Comparison of ENCODE assay signal across 1 cellular context in genomic region chrX:11758400-11759171, GRCh38.
TF ChIP-seq lines count a peak whose summit lies in the region.

No MANE protein-coding gene starts in this region.

TF ChIP-seq in HEK293, 187 proteins besides CTCF, POLR2A, EP300 and RAD21 (continued from another document and continues in another):
- TF ChIP-seq ZEB2 (tag by site-specific recombination; IDR thresholded peaks at IDR 0.05) (peak; percentile 61), ZNF223 (tag by site-specific recombination; IDR thresholded peaks at IDR 0.05) (no peak), ZNF16 (tag by site-specific recombination; IDR thresholded peaks at IDR 0.05; ENCODE audit: low read depth) (no peak), ZFP37 (tag by site-specific recombination; IDR thresholded peaks at IDR 0.05) (no peak), ZNF416 (tag by site-specific recombination; IDR thresholded peaks at IDR 0.05) (no peak), SALL2 (tag by site-specific recombination; IDR thresholded peaks at IDR 0.05; ENCODE audit: borderline replicate concordance) (no peak), PRDM10 (tag by site-specific recombination; IDR thresholded peaks at IDR 0.05) (no peak), ZNF138 (tag by site-specific recombination; IDR thresholded peaks at IDR 0.05; ENCODE audit: borderline replicate concordance) (no peak), ZFP41 (tag by site-specific recombination; IDR thresholded peaks at IDR 0.05; ENCODE audit: borderline replicate concordance) (no peak), ZNF335 (tag by site-specific recombination; conservative IDR thresholded peaks at IDR 0.05) (peak; percentile 66), HOXA7 (CRISPR knock-in tag; IDR thresholded peaks at IDR 0.05; ENCODE audit: borderline replicate concordance) (no peak), GLI2 (tag by site-specific recombination; IDR thresholded peaks at IDR 0.05; ENCODE audit: borderline replicate concordance, low read depth) (no peak), ZNF830 (tag by site-specific recombination; IDR thresholded peaks at IDR 0.05; ENCODE audit: low read depth) (no peak), SETDB1 (IDR thresholded peaks at IDR 0.05; ENCODE audit: insufficient read length, low read length) (no peak), ZNF266 (tag by site-specific recombination; IDR thresholded peaks at IDR 0.05; ENCODE audit: low read depth) (no peak), BCL11A (tag by site-specific recombination; IDR thresholded peaks at IDR 0.05; ENCODE audit: low read depth) (no peak), KLF9 (tag by site-specific recombination; IDR thresholded peaks at IDR 0.05; ENCODE audit: low read depth) (no peak), ZNF214 (tag by site-specific recombination; IDR thresholded peaks at IDR 0.05; ENCODE audit: borderline replicate concordance) (no peak), ZNF121 (tag by site-specific recombination; IDR thresholded peaks at IDR 0.05) (no peak), SP3 (tag by site-specific recombination; IDR thresholded peaks at IDR 0.05) (0 out of 2 replicates have a peak, but pooled peaks have one; percentile 16), ZNF394 (tag by site-specific recombination; IDR thresholded peaks at IDR 0.05; ENCODE audit: borderline replicate concordance) (no peak), ZBTB8A (tag by site-specific recombination; IDR thresholded peaks at IDR 0.05) (0 out of 2 replicates have a peak, but pooled peaks have one; percentile 18), ZNF302 (tag by site-specific recombination; IDR thresholded peaks at IDR 0.05; ENCODE audit: low read depth) (no peak), INSM2 (tag by site-specific recombination; IDR thresholded peaks at IDR 0.05) (no peak), OSR2 (tag by site-specific recombination; IDR thresholded peaks at IDR 0.05) (peak; percentile 62), ZNF423 (tag by site-specific recombination; IDR thresholded peaks at IDR 0.05) (no peak), SCRT2 (tag by site-specific recombination; IDR thresholded peaks at IDR 0.05) (no peak), ZNF626 (tag by site-specific recombination; IDR thresholded peaks at IDR 0.05) (no peak), ZNF747 (tag by site-specific recombination; IDR thresholded peaks at IDR 0.05) (no peak), ZNF624 (tag by site-specific recombination; IDR thresholded peaks at IDR 0.05) (no peak), ZNF645 (tag by site-specific recombination; IDR thresholded peaks at IDR 0.05) (no peak), ZNF391 (tag by site-specific recombination; IDR thresholded peaks at IDR 0.05; ENCODE audit: borderline replicate concordance, low read depth) (no peak), ZNF239 (tag by site-specific recombination; IDR thresholded peaks at IDR 0.05) (no peak), ZNF558 (tag by site-specific recombination; IDR thresholded peaks at IDR 0.05) (no peak), ZNF701 (tag by site-specific recombination; IDR thresholded peaks at IDR 0.05) (no peak), ZNF664 (tag by site-specific recombination; IDR thresholded peaks at IDR 0.05) (no peak), ZNF639 (tag by site-specific recombination; IDR thresholded peaks at IDR 0.05) (no peak), REST (tag by site-specific recombination; IDR thresholded peaks at IDR 0.05) (no peak), HOXC10 (CRISPR knock-in tag; IDR thresholded peaks at IDR 0.05) (no peak), ZBTB21 (tag by site-specific recombination; IDR thresholded peaks at IDR 0.05) (no peak), ZNF514 (tag by site-specific recombination; IDR thresholded peaks at IDR 0.05) (no peak), ZNF629 (tag by site-specific recombination; IDR thresholded peaks at IDR 0.05) (no peak), ZNF19 (tag by site-specific recombination; IDR thresholded peaks at IDR 0.05; ENCODE audit: low read depth) (no peak), ZNF785 (tag by site-specific recombination; IDR thresholded peaks at IDR 0.05) (no peak)
- TF ChIP-seq, protein P1, sequence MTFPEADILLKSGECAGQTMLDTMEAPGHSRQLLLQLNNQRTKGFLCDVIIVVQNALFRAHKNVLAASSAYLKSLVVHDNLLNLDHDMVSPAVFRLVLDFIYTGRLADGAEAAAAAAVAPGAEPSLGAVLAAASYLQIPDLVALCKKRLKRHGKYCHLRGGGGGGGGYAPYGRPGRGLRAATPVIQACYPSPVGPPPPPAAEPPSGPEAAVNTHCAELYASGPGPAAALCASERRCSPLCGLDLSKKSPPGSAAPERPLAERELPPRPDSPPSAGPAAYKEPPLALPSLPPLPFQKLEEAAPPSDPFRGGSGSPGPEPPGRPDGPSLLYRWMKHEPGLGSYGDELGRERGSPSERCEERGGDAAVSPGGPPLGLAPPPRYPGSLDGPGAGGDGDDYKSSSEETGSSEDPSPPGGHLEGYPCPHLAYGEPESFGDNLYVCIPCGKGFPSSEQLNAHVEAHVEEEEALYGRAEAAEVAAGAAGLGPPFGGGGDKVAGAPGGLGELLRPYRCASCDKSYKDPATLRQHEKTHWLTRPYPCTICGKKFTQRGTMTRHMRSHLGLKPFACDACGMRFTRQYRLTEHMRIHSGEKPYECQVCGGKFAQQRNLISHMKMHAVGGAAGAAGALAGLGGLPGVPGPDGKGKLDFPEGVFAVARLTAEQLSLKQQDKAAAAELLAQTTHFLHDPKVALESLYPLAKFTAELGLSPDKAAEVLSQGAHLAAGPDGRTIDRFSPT (tag by site-specific recombination; IDR thresholded peaks at IDR 0.05): no peak
- TF ChIP-seq, protein P2, sequence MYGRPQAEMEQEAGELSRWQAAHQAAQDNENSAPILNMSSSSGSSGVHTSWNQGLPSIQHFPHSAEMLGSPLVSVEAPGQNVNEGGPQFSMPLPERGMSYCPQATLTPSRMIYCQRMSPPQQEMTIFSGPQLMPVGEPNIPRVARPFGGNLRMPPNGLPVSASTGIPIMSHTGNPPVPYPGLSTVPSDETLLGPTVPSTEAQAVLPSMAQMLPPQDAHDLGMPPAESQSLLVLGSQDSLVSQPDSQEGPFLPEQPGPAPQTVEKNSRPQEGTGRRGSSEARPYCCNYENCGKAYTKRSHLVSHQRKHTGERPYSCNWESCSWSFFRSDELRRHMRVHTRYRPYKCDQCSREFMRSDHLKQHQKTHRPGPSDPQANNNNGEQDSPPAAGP (tag by site-specific recombination; IDR thresholded peaks at IDR 0.05): 0 out of 2 replicates have a peak, but pooled peaks have one; percentile 18
- TF ChIP-seq, protein P3, sequence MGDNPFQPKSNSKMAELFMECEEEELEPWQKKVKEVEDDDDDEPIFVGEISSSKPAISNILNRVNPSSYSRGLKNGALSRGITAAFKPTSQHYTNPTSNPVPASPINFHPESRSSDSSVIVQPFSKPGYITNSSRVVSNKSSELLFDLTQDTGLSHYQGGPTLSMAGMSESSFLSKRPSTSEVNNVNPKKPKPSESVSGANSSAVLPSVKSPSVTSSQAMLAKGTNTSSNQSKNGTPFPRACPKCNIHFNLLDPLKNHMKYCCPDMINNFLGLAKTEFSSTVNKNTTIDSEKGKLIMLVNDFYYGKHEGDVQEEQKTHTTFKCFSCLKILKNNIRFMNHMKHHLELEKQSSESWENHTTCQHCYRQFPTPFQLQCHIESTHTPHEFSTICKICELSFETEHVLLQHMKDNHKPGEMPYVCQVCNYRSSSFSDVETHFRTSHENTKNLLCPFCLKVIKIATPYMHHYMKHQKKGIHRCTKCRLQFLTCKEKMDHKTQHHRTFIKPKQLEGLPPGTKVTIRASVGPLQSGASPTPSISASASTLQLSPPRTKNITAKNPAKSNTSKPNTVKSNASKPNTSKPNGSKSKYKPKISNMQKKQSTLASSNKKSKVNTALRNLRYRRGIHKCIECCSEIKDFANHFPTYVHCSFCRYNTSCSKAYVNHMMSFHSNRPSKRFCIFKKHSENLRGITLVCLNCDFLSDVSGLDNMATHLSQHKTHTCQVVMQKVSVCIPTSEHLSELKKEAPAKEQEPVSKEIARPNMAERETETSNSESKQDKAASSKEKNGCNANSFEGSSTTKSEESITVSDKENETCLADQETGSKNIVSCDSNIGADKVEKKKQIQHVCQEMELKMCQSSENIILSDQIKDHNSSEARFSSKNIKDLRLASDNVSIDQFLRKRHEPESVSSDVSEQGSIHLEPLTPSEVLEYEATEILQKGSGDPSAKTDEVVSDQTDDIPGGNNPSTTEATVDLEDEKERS (tag by site-specific recombination; IDR thresholded peaks at IDR 0.05): no peak
- TF ChIP-seq, protein P4, sequence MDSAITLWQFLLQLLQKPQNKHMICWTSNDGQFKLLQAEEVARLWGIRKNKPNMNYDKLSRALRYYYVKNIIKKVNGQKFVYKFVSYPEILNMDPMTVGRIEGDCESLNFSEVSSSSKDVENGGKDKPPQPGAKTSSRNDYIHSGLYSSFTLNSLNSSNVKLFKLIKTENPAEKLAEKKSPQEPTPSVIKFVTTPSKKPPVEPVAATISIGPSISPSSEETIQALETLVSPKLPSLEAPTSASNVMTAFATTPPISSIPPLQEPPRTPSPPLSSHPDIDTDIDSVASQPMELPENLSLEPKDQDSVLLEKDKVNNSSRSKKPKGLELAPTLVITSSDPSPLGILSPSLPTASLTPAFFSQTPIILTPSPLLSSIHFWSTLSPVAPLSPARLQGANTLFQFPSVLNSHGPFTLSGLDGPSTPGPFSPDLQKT (IDR thresholded peaks at IDR 0.05; ENCODE audit: borderline replicate concordance, low read depth, low read length): no peak
